Comparison of ENCODE assay signal across 1 cellular context in the genomic region with DNA sequence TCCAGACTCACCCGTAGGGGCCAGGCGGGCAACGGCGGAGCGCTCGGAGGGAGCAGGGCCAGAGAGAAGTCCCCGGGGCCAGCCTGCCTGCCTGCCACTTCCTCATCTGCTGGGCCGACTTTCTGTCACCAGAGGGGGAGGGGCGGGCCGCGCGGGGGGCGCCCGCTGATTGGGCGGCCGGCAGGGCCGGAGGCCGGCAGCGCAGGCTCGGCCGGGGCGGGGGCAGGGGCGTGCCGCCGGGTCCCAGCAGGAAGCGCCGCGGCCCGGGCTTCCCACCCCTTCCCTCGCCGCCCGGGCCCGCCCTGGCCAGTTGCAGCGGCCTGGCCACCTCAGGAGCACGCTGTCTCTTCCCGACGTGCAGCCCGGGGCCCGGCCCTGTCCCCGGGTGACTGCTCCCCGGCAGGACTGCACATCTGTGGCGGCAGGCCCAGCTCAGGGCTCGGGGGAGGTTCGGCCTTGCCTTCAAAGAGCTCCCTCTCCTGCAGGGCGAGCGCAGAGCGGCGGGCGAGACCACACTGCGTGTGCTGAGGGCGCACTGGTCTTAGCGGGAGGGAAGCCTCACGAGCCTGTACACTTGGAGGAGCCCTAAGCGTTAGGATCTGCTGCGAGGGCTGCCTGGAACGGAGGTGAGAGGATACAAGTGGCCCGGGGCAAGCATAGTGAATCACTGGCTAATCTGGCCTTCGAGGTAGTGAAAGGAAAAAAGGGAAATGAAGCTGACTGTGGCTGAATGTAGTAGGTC.
A peak's percentile ranks its signal among the peaks of the same experiment; 100 is the strongest.
TF ChIP-seq lines count a peak whose summit lies in the region.

TSS of gene ELOVL1 (minus strand) at position 108 of the 742 bp plus-strand sequence. CDS start 2,402 bp downstream, outside the sequence.

TF ChIP-seq in HepG2, 621 proteins besides CTCF, POLR2A, EP300 and RAD21 (continued from another document and continues in another):
- no peak for TF ChIP-seq ZBTB46 (CRISPR knock-in tag; IDR thresholded peaks at IDR 0.05; ENCODE audit: borderline replicate concordance)
- TF ChIP-seq ZNF772 (CRISPR knock-in tag; IDR thresholded peaks at IDR 0.05), result peak; percentile 90; the same call in 1 of the 2 replicates
- no peak; the same call in none of the 2 replicates for TF ChIP-seq CCDC6 (CRISPR knock-in tag; IDR thresholded peaks at IDR 0.05)
- TF ChIP-seq ARNT2 (CRISPR knock-in tag; IDR thresholded peaks at IDR 0.05; ENCODE audit: low read depth), result peak; percentile 90
- TF ChIP-seq ELF4 (CRISPR knock-in tag; IDR thresholded peaks at IDR 0.05; ENCODE audit: borderline replicate concordance), result no peak
- 0 out of 2 replicates have a peak, but pooled peaks have one; percentile 61 for TF ChIP-seq MEIS1 (CRISPR knock-in tag; IDR thresholded peaks at IDR 0.05; ENCODE audit: borderline replicate concordance)
- peak; percentile 59; the same call in 1 of the 2 replicates for TF ChIP-seq BRF2 (CRISPR knock-in tag; IDR thresholded peaks at IDR 0.05)
- TF ChIP-seq, protein P1, sequence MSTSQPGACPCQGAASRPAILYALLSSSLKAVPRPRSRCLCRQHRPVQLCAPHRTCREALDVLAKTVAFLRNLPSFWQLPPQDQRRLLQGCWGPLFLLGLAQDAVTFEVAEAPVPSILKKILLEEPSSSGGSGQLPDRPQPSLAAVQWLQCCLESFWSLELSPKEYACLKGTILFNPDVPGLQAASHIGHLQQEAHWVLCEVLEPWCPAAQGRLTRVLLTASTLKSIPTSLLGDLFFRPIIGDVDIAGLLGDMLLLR (CRISPR knock-in tag; IDR thresholded peaks at IDR 0.05), result peak; percentile 80
- peak; percentile 93 for TF ChIP-seq IKZF4 (CRISPR knock-in tag; IDR thresholded peaks at IDR 0.05; ENCODE audit: borderline replicate concordance, low read depth, not compliant biosample characterization)
- TF ChIP-seq XBP1 (CRISPR knock-in tag; IDR thresholded peaks at IDR 0.05), result no peak
- TF ChIP-seq SMAD3 (CRISPR knock-in tag; IDR thresholded peaks at IDR 0.05), result peak; percentile 47; the same call in 1 of the 2 replicates
- TF ChIP-seq ZFX (CRISPR knock-in tag; IDR thresholded peaks at IDR 0.05; ENCODE audit: low read depth), result peak; percentile 98
- no peak for TF ChIP-seq NR3C1 (CRISPR knock-in tag; IDR thresholded peaks at IDR 0.05)
- no peak for TF ChIP-seq FOXO4 (CRISPR knock-in tag; conservative IDR thresholded peaks at IDR 0.05)
- TF ChIP-seq, protein P2, sequence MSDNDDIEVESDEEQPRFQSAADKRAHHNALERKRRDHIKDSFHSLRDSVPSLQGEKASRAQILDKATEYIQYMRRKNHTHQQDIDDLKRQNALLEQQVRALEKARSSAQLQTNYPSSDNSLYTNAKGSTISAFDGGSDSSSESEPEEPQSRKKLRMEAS (IDR thresholded peaks at IDR 0.05), result peak; percentile 94
- TF ChIP-seq SALL2 (CRISPR knock-in tag; IDR thresholded peaks at IDR 0.05), result peak; percentile 88
- TF ChIP-seq HNRNPK (IDR thresholded peaks at IDR 0.05; ENCODE audit: low read depth, low read length, poor library complexity, severe bottlenecking), result no peak
- TF ChIP-seq ZNF17 (CRISPR knock-in tag; IDR thresholded peaks at IDR 0.05), result no peak
- TF ChIP-seq ZNF782 (CRISPR knock-in tag; IDR thresholded peaks at IDR 0.05; ENCODE audit: borderline replicate concordance), result peak; percentile 69; the same call in 1 of the 2 replicates
- no peak for TF ChIP-seq ZNF18 (CRISPR knock-in tag; IDR thresholded peaks at IDR 0.05; ENCODE audit: insufficient replicate concordance)
- 0 out of 2 replicates have a peak, but pooled peaks have one; percentile 49 for TF ChIP-seq ZNF749 (CRISPR knock-in tag; IDR thresholded peaks at IDR 0.05; ENCODE audit: borderline replicate concordance)
- peak; percentile 36 for TF ChIP-seq MED8 (CRISPR knock-in tag; IDR thresholded peaks at IDR 0.05; ENCODE audit: insufficient replicate concordance)
- TF ChIP-seq ZNF407 (CRISPR knock-in tag; IDR thresholded peaks at IDR 0.05; ENCODE audit: not compliant biosample characterization), result peak; percentile 87
- TF ChIP-seq PAX8 (CRISPR knock-in tag; IDR thresholded peaks at IDR 0.05; ENCODE audit: borderline replicate concordance), result 0 out of 2 replicates have a peak, but pooled peaks have one; percentile 61
- 0 out of 2 replicates have a peak, but pooled peaks have one; percentile 54 for TF ChIP-seq SAFB2 (CRISPR knock-in tag; IDR thresholded peaks at IDR 0.05; ENCODE audit: borderline replicate concordance, low read depth)
- TF ChIP-seq SSRP1 (CRISPR knock-in tag; IDR thresholded peaks at IDR 0.05), result no peak
- TF ChIP-seq, protein P3, sequence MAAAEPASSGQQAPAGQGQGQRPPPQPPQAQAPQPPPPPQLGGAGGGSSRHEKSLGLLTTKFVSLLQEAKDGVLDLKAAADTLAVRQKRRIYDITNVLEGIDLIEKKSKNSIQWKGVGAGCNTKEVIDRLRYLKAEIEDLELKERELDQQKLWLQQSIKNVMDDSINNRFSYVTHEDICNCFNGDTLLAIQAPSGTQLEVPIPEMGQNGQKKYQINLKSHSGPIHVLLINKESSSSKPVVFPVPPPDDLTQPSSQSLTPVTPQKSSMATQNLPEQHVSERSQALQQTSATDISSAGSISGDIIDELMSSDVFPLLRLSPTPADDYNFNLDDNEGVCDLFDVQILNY (CRISPR knock-in tag; conservative IDR thresholded peaks at IDR 0.05), result peak; percentile 62
- TF ChIP-seq, protein P4, sequence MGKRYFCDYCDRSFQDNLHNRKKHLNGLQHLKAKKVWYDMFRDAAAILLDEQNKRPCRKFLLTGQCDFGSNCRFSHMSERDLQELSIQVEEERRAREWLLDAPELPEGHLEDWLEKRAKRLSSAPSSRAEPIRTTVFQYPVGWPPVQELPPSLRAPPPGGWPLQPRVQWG (CRISPR knock-in tag; IDR thresholded peaks at IDR 0.05; ENCODE audit: borderline replicate concordance, low read depth), result no peak
- TF ChIP-seq ZFP37 (CRISPR knock-in tag; IDR thresholded peaks at IDR 0.05; ENCODE audit: borderline replicate concordance), result 0 out of 2 replicates have a peak, but pooled peaks have one; percentile 25
- TF ChIP-seq EZH2 (conservative IDR thresholded peaks at IDR 0.05; ENCODE audit: low read depth, low read length), result no peak
- TF ChIP-seq ZNF83 (CRISPR knock-in tag; IDR thresholded peaks at IDR 0.05; ENCODE audit: borderline replicate concordance), result no peak
- TF ChIP-seq, protein P5, sequence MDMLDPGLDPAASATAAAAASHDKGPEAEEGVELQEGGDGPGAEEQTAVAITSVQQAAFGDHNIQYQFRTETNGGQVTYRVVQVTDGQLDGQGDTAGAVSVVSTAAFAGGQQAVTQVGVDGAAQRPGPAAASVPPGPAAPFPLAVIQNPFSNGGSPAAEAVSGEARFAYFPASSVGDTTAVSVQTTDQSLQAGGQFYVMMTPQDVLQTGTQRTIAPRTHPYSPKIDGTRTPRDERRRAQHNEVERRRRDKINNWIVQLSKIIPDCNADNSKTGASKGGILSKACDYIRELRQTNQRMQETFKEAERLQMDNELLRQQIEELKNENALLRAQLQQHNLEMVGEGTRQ (IDR thresholded peaks at IDR 0.05; ENCODE audit: low read depth, low read length), result no peak
- TF ChIP-seq, protein P5 (CRISPR knock-in tag; IDR thresholded peaks at IDR 0.05; ENCODE audit: borderline replicate concordance), result no peak
- TF ChIP-seq, protein P6, sequence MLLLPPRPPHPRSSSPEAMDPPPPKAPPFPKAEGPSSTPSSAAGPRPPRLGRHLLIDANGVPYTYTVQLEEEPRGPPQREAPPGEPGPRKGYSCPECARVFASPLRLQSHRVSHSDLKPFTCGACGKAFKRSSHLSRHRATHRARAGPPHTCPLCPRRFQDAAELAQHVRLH (CRISPR knock-in tag; IDR thresholded peaks at IDR 0.05; ENCODE audit: borderline replicate concordance, low read depth), result peak; percentile 94; the same call in 1 of the 2 replicates
- TF ChIP-seq EEA1 (CRISPR knock-in tag; IDR thresholded peaks at IDR 0.05; ENCODE audit: borderline replicate concordance), result peak; percentile 88
